Comparison of ENCODE assay signal across 12 cellular contexts in the genomic region with DNA sequence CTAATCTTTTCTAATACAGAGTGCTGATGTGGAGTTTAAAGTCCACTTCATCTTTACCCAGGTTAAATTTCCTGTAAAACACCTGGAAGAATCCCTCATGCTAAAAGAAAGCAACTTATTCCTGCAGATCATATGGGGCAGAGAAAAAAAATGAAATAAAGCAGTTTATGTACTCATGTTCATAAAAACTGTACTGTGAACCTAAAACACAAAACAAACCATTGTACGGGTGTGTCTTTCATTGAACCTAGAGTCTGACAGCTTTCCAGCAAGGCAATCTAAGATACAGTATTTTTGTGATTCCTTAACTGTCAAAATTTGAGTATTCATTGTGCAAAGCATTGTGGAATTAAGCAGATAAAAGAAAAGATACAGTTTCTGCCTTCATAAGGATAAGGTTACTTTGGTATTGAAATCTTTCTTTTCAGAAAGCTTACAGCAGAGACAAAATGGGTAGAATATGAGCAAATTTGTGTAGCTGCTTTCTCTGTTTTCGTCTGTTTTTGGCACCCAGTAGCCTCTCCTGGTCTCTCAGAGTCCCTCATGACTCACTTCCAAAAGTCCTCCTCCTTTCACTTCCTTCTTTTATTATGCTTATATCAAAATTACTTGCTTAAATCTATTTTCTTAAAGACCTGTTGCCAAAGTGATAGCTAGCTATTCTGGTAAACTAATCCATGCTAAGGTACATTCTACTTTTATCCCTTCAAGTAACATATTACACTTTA. TPM values are rescaled to one million over a fixed set of nuclear protein-coding genes. Genes with fewer than 3 reads are reported as not detected.
A peak's percentile ranks its signal among the peaks of the same experiment; 100 is the strongest.
DNase-seq lines count a peak whose midpoint lies in the region; ATAC-seq and TF ChIP-seq lines count a peak whose summit lies in the region.
"Had no signal": no experiment of that assay in that cellular context is flagged by ENCODE, and none has a peak within 500 bp of the region (broad histone marks: within the 10 kb centered on the region; RNA-seq: fewer than 3 reads in every experiment).

No MANE protein-coding gene starts in this region.

- no peak for ATAC-seq in SK-N-SH treated with all-trans-retinoic acid at 6 μM for 48 hours
- peak; percentile 45 for ATAC-seq in HG03045 (IDR thresholded peaks at IDR 0.05; ENCODE audit: unreplicated experiment)
- peak; percentile 42 for ATAC-seq in activated T-helper 17 cell treated with anti-CD3 and anti-CD28 coated beads, Interleukin-2, amount 50 U/mL, for 72 hours (replicated peaks)
- peak; percentile 80 to 91 for ATAC-seq in stimulated activated naive B cell treated with anti-CD40 and anti-IgM and Interleukin-4, amounts not matched to agents 10 μg/mL and 1 μg/mL and 100 μg/mL, for 72 hours (replicated peaks)
- ATAC-seq in WTC11: no peak
- no peak for ATAC-seq in GM19035 (IDR thresholded peaks at IDR 0.05; ENCODE audit: unreplicated experiment)

- H3K36me3 Mint-ChIP-seq in activated T-helper 17 cell treated with anti-CD3 and anti-CD28 coated beads, Interleukin-2, amount 50 U/mL, for 72 hours (ENCODE audit: low read depth): no peaks in the 10 kb centered on the region
- H3K36me3 Mint-ChIP-seq in stimulated activated naive B cell treated with anti-CD40 and anti-IgM and Interleukin-4, amounts not matched to agents 10 μg/mL and 1 μg/mL and 100 μg/mL, for 72 hours: no peaks in the 10 kb centered on the region
- no peaks in the 10 kb centered on the region for H3K36me3 Mint-ChIP-seq in WTC11
- H3K36me3 Mint-ChIP-seq: activated naive CD4-positive, alpha-beta T cell treated with anti-CD3 and anti-CD28 coated beads, Interleukin-2, amount 50 U/mL, for 72 hours had no signal

- peak overlapping the region; percentile 77 for H2AFZ ChIP-seq in SK-N-SH (ENCODE audit: low read depth)

- peak overlapping the region in 1 of 2 experiments; percentile 23; a peak in 2 of 4 replicates for H3K27ac ChIP-seq in SK-N-SH (ENCODE audit: low read depth in 2 of 2, low read length in 1 of 2)

- no peak overlapping the region for H3K9ac ChIP-seq in SK-N-SH

- no peaks in the 10 kb centered on the region for H3K9me3 Mint-ChIP-seq in activated T-helper 17 cell treated with anti-CD3 and anti-CD28 coated beads, Interleukin-2, amount 50 U/mL, for 72 hours
- H3K9me3 Mint-ChIP-seq in stimulated activated naive B cell treated with anti-CD40 and anti-IgM and Interleukin-4, amounts not matched to agents 10 μg/mL and 1 μg/mL and 100 μg/mL, for 72 hours: no peaks in the 10 kb centered on the region
- H3K9me3 Mint-ChIP-seq in WTC11: no peaks in the 10 kb centered on the region; the same call in 1 of the 2 replicates
- H3K9me3 Mint-ChIP-seq: activated naive CD4-positive, alpha-beta T cell treated with anti-CD3 and anti-CD28 coated beads, Interleukin-2, amount 50 U/mL, for 72 hours had no signal

- H3K27me3 ChIP-seq in SK-N-SH (ENCODE audit: insufficient read depth): no peaks in the 10 kb centered on the region

- 55% methylated on average over 2 of the region's 2 CpGs for WGBS in SK-N-SH (ENCODE audit: low lambda C conversion rate)

- no peaks in the 10 kb centered on the region for H4K20me1 ChIP-seq in SK-N-SH (ENCODE audit: insufficient read depth)

- no peak overlapping the region for H3K4me3 Mint-ChIP-seq in activated T-helper 17 cell treated with anti-CD3 and anti-CD28 coated beads, Interleukin-2, amount 50 U/mL, for 72 hours
- no peak overlapping the region for H3K4me3 Mint-ChIP-seq in stimulated activated naive B cell treated with anti-CD40 and anti-IgM and Interleukin-4, amounts not matched to agents 10 μg/mL and 1 μg/mL and 100 μg/mL, for 72 hours
- H3K4me3 Mint-ChIP-seq in WTC11: no peak overlapping the region
- H3K4me3 Mint-ChIP-seq: activated CD4-positive, alpha-beta T cell treated with anti-CD3 and anti-CD28 coated beads, Interleukin-2, amount 10 ng/mL, durations not matched to agents 7 days and 5 days had no signal

- DNase-seq in SK-N-SH: no peak
- DNase-seq in stimulated activated naive B cell treated with anti-CD40 and anti-IgM and Interleukin-4, amounts not matched to agents 10 μg/mL and 1 μg/mL and 100 μg/mL, for 72 hours: no peak
- DNase-seq in WTC11 (ENCODE audit: low spot score): no peak
- no peak for DNase-seq in activated CD4-positive, alpha-beta T cell treated with anti-CD3 and anti-CD28 coated beads for 48 hours
- DNase-seq: activated CD4-positive, alpha-beta T cell treated with anti-CD3 and anti-CD28 coated beads, Interleukin-2, amount 10 ng/mL, durations not matched to agents 7 days and 5 days; GDM1; NCI-H1092 treated with DMSO at 0.1 percent for 48 hours had no signal

- H3K9me3 ChIP-seq in SK-N-SH: no peaks in the 10 kb centered on the region

- no peaks in the 10 kb centered on the region for H3K79me2 ChIP-seq in SK-N-SH (ENCODE audit: insufficient read depth)

- H3K9me2 ChIP-seq in SK-N-SH: no peaks in the 10 kb centered on the region

- peaks cover 26% of the 10 kb centered on the region for H3F3A ChIP-seq in SK-N-SH (replicated peaks; ENCODE audit: insufficient read depth)

- no peaks in the 10 kb centered on the region for H3K27me3 Mint-ChIP-seq in activated T-helper 17 cell treated with anti-CD3 and anti-CD28 coated beads, Interleukin-2, amount 50 U/mL, for 72 hours
- H3K27me3 Mint-ChIP-seq in stimulated activated naive B cell treated with anti-CD40 and anti-IgM and Interleukin-4, amounts not matched to agents 10 μg/mL and 1 μg/mL and 100 μg/mL, for 72 hours: no peaks in the 10 kb centered on the region
- no peaks in the 10 kb centered on the region; the same call in 1 of the 2 replicates for H3K27me3 Mint-ChIP-seq in WTC11 (ENCODE audit: low read depth)
- H3K27me3 Mint-ChIP-seq: activated CD4-positive, alpha-beta T cell treated with anti-CD3 and anti-CD28 coated beads, Interleukin-2, amount 10 ng/mL, durations not matched to agents 7 days and 5 days had no signal

- no peaks in the 10 kb centered on the region for H3K4me1 Mint-ChIP-seq in activated T-helper 17 cell treated with anti-CD3 and anti-CD28 coated beads, Interleukin-2, amount 50 U/mL, for 72 hours
- H3K4me1 Mint-ChIP-seq in stimulated activated naive B cell treated with anti-CD40 and anti-IgM and Interleukin-4, amounts not matched to agents 10 μg/mL and 1 μg/mL and 100 μg/mL, for 72 hours: peaks cover 4 to 20% of the 10 kb centered on the region in 2 donors
- peaks cover 22% of the 10 kb centered on the region for H3K4me1 Mint-ChIP-seq in WTC11
- H3K4me1 Mint-ChIP-seq: activated CD4-positive, alpha-beta T cell treated with anti-CD3 and anti-CD28 coated beads, Interleukin-2, amount 10 ng/mL, durations not matched to agents 7 days and 5 days had no signal

- no peaks in the 10 kb centered on the region for H3K36me3 ChIP-seq in SK-N-SH (replicated peaks in 1 of 2; ENCODE audit: control insufficient read depth in 1 of 2, insufficient read depth in 2 of 2, low read length in 1 of 2)

- no peak overlapping the region for H3K4me3 ChIP-seq in SK-N-SH (ENCODE audit: low read depth in 2 of 2, low read length in 1 of 2)

- TF ChIP-seq EP300 in SK-N-SH (IDR thresholded peaks at IDR 0.05; ENCODE audit: borderline replicate concordance in 1 of 2, low read depth in 1 of 2, low read length in 1 of 2): no peak

- peaks cover 0 to 15% of the 10 kb centered on the region in 2 experiments; a peak in 2 of 4 replicates for H3K4me1 ChIP-seq in SK-N-SH (ENCODE audit: control insufficient read depth in 1 of 2, insufficient read depth in 2 of 2, low read depth in 1 of 2, low read length in 1 of 2)

- TF ChIP-seq RAD21 in SK-N-SH (IDR thresholded peaks at IDR 0.05; ENCODE audit: low read length): no peak

- no peak for TF ChIP-seq CTCF in SK-N-SH (IDR thresholded peaks at IDR 0.05)
- TF ChIP-seq CTCF in WTC11 (IDR thresholded peaks at IDR 0.05): no peak

- H3K4me2 ChIP-seq in SK-N-SH: peak overlapping the region; percentile 33; the same call in 1 of the 2 replicates

- CTCF ChIA-PET in SK-N-SH (lab: Yijun Ruan, JAX): no interaction called here
- CTCF ChIA-PET in WTC11 (lab: Charles Lee): interaction anchor here (0.6 kb wide), 1 partner anchor 53 kb away, joined by 3 read pairs; no protein-coding TSS in a partner anchor

- POLR2A ChIA-PET in SK-N-SH (lab: Yijun Ruan, JAX) (no interaction called here), WTC11 (lab: Charles Lee) (no interaction called here)

- peak overlapping the region; percentile 31 for H3K27ac Mint-ChIP-seq in activated T-helper 17 cell treated with anti-CD3 and anti-CD28 coated beads, Interleukin-2, amount 50 U/mL, for 72 hours
- no peak overlapping the region for H3K27ac Mint-ChIP-seq in stimulated activated naive B cell treated with anti-CD40 and anti-IgM and Interleukin-4, amounts not matched to agents 10 μg/mL and 1 μg/mL and 100 μg/mL, for 72 hours
- no peak overlapping the region for H3K27ac Mint-ChIP-seq in WTC11
- H3K27ac Mint-ChIP-seq: activated CD4-positive, alpha-beta T cell treated with anti-CD3 and anti-CD28 coated beads, Interleukin-2, amount 10 ng/mL, durations not matched to agents 7 days and 5 days had no signal

TF ChIP-seq in SK-N-SH, 30 proteins besides CTCF, POLR2A, EP300 and RAD21:
- TF ChIP-seq FOSL2 (IDR thresholded peaks at IDR 0.05; ENCODE audit: borderline replicate concordance, low read depth) (peak; percentile 20; the same call in 1 of the 2 replicates), SIN3A (IDR thresholded peaks at IDR 0.05; ENCODE audit: borderline replicate concordance, low read depth, low read length) (no peak)

TF ChIP-seq in SK-N-SH treated with all-trans-retinoic acid at 6 μM for 48 hours, 23 proteins besides CTCF, POLR2A, EP300 and RAD21 (continues in another document):
- no peak for TF ChIP-seq ZNF70 (CRISPR knock-in tag; IDR thresholded peaks at IDR 0.05)
- TF ChIP-seq SNAI2 (CRISPR knock-in tag; IDR thresholded peaks at IDR 0.05): no peak
- TF ChIP-seq ARNTL (CRISPR knock-in tag; IDR thresholded peaks at IDR 0.05; ENCODE audit: borderline replicate concordance, low read depth): no peak
- no peak for TF ChIP-seq ESRRG (CRISPR knock-in tag; IDR thresholded peaks at IDR 0.05)
- no peak for TF ChIP-seq GLIS3 (CRISPR knock-in tag; IDR thresholded peaks at IDR 0.05)
- TF ChIP-seq TCF4 (CRISPR knock-in tag; IDR thresholded peaks at IDR 0.05; ENCODE audit: borderline replicate concordance): no peak
- no peak for TF ChIP-seq BACH2 (CRISPR knock-in tag; IDR thresholded peaks at IDR 0.05; ENCODE audit: borderline replicate concordance)

TF ChIP-seq in WTC11, 78 proteins besides CTCF, POLR2A, EP300 and RAD21 (continues in another document):
- no peak for TF ChIP-seq ZNF317 (CRISPR knock-in tag; IDR thresholded peaks at IDR 0.05; ENCODE audit: borderline replicate concordance, low read depth)
- TF ChIP-seq, protein P1, sequence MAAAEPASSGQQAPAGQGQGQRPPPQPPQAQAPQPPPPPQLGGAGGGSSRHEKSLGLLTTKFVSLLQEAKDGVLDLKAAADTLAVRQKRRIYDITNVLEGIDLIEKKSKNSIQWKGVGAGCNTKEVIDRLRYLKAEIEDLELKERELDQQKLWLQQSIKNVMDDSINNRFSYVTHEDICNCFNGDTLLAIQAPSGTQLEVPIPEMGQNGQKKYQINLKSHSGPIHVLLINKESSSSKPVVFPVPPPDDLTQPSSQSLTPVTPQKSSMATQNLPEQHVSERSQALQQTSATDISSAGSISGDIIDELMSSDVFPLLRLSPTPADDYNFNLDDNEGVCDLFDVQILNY (CRISPR knock-in tag; IDR thresholded peaks at IDR 0.05): no peak

RNA-seq across cellular contexts. Expression of gene GLS, which starts 26.8 kb away (rescaled TPM):
- 37.2 and 58.5 TPM in 2 replicates for polyA plus RNA-seq in SK-N-SH (2012; rRNA removed)
- polyA plus RNA-seq in SK-N-SH (2012; cell fraction: cytosol; rRNA removed): 42.9 and 63.8 TPM in 2 replicates
- polyA plus RNA-seq in SK-N-SH (2012; cell fraction: nucleus; rRNA removed): 69.8 and 184 TPM in 2 replicates
- 100 to 1,000 TPM; 280 to 311 TPM for total RNA-seq in activated T-helper 17 cell treated with anti-CD3 and anti-CD28 coated beads, Interleukin-2, amount 50 U/mL, for 72 hours
- 102 to 115 TPM (median 102 TPM) in 3 replicates for total RNA-seq in WTC11 (2021)

Comparison
In these comparisons a context has a peak if more than half of its experiments do, and no peak if none do; other contexts are left out.
1. ATAC-seq: peak in HG03045 (single experiment), activated T-helper 17 cell treated with anti-CD3 and anti-CD28 coated beads, Interleukin-2, amount 50 U/mL, for 72 hours (single experiment) and stimulated activated naive B cell treated with anti-CD40 and anti-IgM and Interleukin-4, amounts not matched to agents 10 μg/mL and 1 μg/mL and 100 μg/mL, for 72 hours (2 of 2); none in SK-N-SH treated with all-trans-retinoic acid at 6 μM for 48 hours (single experiment), WTC11 (single experiment) and GM19035 (single experiment).